In the genomic region with DNA sequence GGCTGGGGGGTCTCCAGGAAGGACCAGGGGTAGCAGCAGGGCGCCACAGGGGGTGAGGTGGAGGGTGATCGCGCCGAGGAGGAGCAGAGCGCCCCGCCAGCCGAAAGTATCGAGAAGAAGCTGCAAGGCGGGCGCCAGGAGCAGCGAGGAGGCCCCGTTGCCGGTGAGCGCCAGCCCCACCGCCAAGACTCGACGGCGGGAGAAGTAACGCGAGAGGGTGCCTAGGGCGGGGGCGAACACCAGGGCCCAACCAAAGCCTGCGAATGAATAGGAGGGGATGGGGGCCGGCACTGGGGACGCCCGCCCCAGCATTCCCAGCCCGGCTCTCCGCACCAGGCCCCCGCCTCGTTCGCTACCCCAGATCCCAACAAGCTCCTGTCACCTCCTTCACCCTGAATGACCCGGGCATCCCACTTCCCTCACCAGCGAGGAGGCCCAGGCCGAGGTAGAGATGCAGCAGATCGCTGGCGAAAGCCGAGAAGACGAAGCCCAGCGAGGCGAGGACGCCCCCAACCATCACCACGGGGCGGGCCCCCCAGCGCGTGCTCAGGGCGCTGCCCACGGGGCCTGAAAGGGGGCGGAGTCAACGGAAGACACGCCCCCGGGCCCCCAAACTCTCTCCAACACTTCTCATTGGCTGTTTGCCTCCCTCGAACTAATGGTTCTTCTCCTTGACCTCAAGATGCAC, we compare ENCODE assay signal across 8 cellular contexts.
DNase-seq lines count a peak whose midpoint lies in the region; ATAC-seq and TF ChIP-seq lines count a peak whose summit lies in the region.

No MANE protein-coding gene starts in this region.

- no peak for TF ChIP-seq CTCF in GM20000 (IDR thresholded peaks at IDR 0.05; ENCODE audit: extremely low read depth, missing control alignments)

- peaks cover 3% of the 10 kb centered on the region for H3K9me3 ChIP-seq in iPS-18c (ENCODE audit: control insufficient read depth, insufficient read depth, low read length)

- ATAC-seq in HG03095 (IDR thresholded peaks at IDR 0.05; ENCODE audit: unreplicated experiment) (no peak), GM21786 (IDR thresholded peaks at IDR 0.05; ENCODE audit: unreplicated experiment) (no peak)

- DNase-seq in GM20000 (ENCODE audit: low spot score) (peak; percentile 70), NK-92 (lab: John Stamatoyannopoulos, UW; ENCODE audit: unreplicated experiment) (no peak), NCI-H1436 treated with DMSO at 0.1 percent for 48 hours (lab: John Stamatoyannopoulos, UW) (no peak)
- DNase-seq in activated naive CD4-positive, alpha-beta T cell treated with Interleukin-2 at 50 U/mL for 16 hours: peak; percentile 46
- DNase-seq in stimulated activated CD8-positive, alpha-beta memory T cell treated with anti-CD3 and anti-CD28 coated beads, Interleukin-4, amount 100 ng/mL, for 48 hours: peak; percentile 69

- peak overlapping the region; percentile 59 for H3K4me3 ChIP-seq in iPS-18c (ENCODE audit: insufficient read depth, low read depth, low read length)

Comparison
In these comparisons a context has a peak if more than half of its experiments do, and no peak if none do; other contexts are left out.
1. DNase-seq: peak in GM20000 (single experiment), activated naive CD4-positive, alpha-beta T cell treated with Interleukin-2 at 50 U/mL for 16 hours (single experiment) and stimulated activated CD8-positive, alpha-beta memory T cell treated with anti-CD3 and anti-CD28 coated beads, Interleukin-4, amount 100 ng/mL, for 48 hours (single experiment); none in NK-92 (single experiment) and NCI-H1436 treated with DMSO at 0.1 percent for 48 hours (single experiment).